8 cellular contexts compared by ENCODE assay signal in genomic region chr1:107529511-107530149, GRCh38.
A peak's percentile ranks its signal among the peaks of the same experiment; 100 is the strongest.
DNase-seq lines count a peak whose midpoint lies in the region; ATAC-seq and TF ChIP-seq lines count a peak whose summit lies in the region.

No MANE protein-coding gene starts in this region.

- peaks cover 19% of the 10 kb centered on the region for H3K27me3 Mint-ChIP-seq in activated naive CD4-positive, alpha-beta T cell treated with anti-CD3 and anti-CD28 coated beads for 36 hours (ENCODE audit: low read depth)
- H3K27me3 Mint-ChIP-seq in type B pancreatic cell = no peaks in the 10 kb centered on the region

- DNase-seq in activated naive CD4-positive, alpha-beta T cell treated with anti-CD3 and anti-CD28 coated beads for 36 hours = peak; percentile 36
- no peak for DNase-seq in activated naive CD4-positive, alpha-beta T cell treated with Interleukin-2 at 50 U/mL for 16 hours
- DNase-seq in NCI-H774 (lab: John Stamatoyannopoulos, UW) (peak; percentile 46), T47D (ENCODE audit: low read depth in 1 of 2, low spot score in 1 of 2) (peak; percentile 34 to 72), left kidney (ENCODE audit: low read depth, low spot score) (peak; percentile 73), type B pancreatic cell (ENCODE audit: extremely low spot score, unreplicated experiment) (no peak)

- no peak overlapping the region for H3K27ac Mint-ChIP-seq in activated naive CD4-positive, alpha-beta T cell treated with anti-CD3 and anti-CD28 coated beads for 36 hours
- H3K27ac Mint-ChIP-seq in type B pancreatic cell = peak overlapping the region; percentile 17

- ATAC-seq in GM21526 (IDR thresholded peaks at IDR 0.05; ENCODE audit: low FRiP score, unreplicated experiment) (peak; percentile 96), HG03565 (IDR thresholded peaks at IDR 0.05; ENCODE audit: unreplicated experiment) (peak; percentile 98)

- TF ChIP-seq CTCF in type B pancreatic cell (conservative IDR thresholded peaks at IDR 0.05) = peak; percentile 88

- no peaks in the 10 kb centered on the region for H3K4me1 Mint-ChIP-seq in activated naive CD4-positive, alpha-beta T cell treated with anti-CD3 and anti-CD28 coated beads for 36 hours (ENCODE audit: low read depth)
- H3K4me1 Mint-ChIP-seq in type B pancreatic cell (ENCODE audit: unreplicated experiment) = peaks cover 52% of the 10 kb centered on the region

- no peaks in the 10 kb centered on the region for H3K9me3 Mint-ChIP-seq in activated naive CD4-positive, alpha-beta T cell treated with anti-CD3 and anti-CD28 coated beads for 36 hours
- H3K9me3 Mint-ChIP-seq in type B pancreatic cell = peaks cover 8% of the 10 kb centered on the region

- H3K36me3 Mint-ChIP-seq in activated naive CD4-positive, alpha-beta T cell treated with anti-CD3 and anti-CD28 coated beads for 36 hours (ENCODE audit: low read depth) = no peaks in the 10 kb centered on the region
- no peaks in the 10 kb centered on the region for H3K36me3 Mint-ChIP-seq in type B pancreatic cell

- in situ Hi-C loops in T47D (cut with HindIII; ENCODE audit: low pct_unique_long_range_greater_than_20kb, low sequenced_read_pairs) = no loop called here

- H3K4me3 Mint-ChIP-seq in activated naive CD4-positive, alpha-beta T cell treated with anti-CD3 and anti-CD28 coated beads for 36 hours = no peak overlapping the region
- peak overlapping the region; percentile 7 for H3K4me3 Mint-ChIP-seq in type B pancreatic cell

- intact Hi-C loops in activated naive CD4-positive, alpha-beta T cell treated with anti-CD3 and anti-CD28 coated beads for 36 hours (cut with micrococcal nuclease) = loop anchor here (1.0 to 5.0 kb wide), 4 partner anchors 99 to 332 kb away; no protein-coding TSS in a partner anchor

- CTCF ChIA-PET in activated naive CD4-positive, alpha-beta T cell treated with anti-CD3 and anti-CD28 coated beads for 36 hours (lab: Charles Lee) = interaction anchor here (0.6 to 3.4 kb wide), 13 partner anchors 11 to 596 kb away, joined by 3 to 17 read pairs (median 4); no protein-coding TSS in a partner anchor

Comparison
In these comparisons a context has a peak if more than half of its experiments do, and no peak if none do; other contexts are left out.
1. DNase-seq: peak in activated naive CD4-positive, alpha-beta T cell treated with anti-CD3 and anti-CD28 coated beads for 36 hours (single experiment), NCI-H774 (single experiment), T47D (2 of 2) and left kidney (single experiment); none in activated naive CD4-positive, alpha-beta T cell treated with Interleukin-2 at 50 U/mL for 16 hours (single experiment) and type B pancreatic cell (single experiment).